In the genomic region with DNA sequence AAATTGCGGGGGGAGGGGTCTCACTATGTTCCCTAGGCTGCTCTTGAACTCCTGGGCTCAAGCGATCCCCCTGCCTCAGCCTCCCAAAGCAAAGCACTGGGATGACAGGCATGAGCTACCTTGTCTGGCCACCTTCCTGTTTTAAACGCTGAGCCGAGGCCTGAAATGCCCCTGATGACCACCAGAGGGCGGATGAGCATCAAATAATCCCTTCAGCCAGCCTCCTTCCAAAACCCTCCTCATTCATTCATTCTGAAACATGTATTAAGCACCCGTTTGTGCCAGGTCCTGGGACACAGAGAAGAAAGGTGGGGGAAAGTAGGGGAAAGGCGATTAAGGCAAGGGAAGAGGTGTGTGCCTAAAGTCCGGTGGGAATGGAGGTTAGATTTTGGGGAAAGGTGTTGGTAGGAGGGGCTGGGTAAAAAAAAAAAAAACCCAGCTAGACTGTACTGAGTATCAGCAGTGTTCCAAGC, we compare ENCODE assay signal across 8 cellular contexts. TPM values are rescaled to one million over a fixed set of nuclear protein-coding genes. Genes with fewer than 3 reads are reported as not detected.
A peak's percentile ranks its signal among the peaks of the same experiment; 100 is the strongest.
DNase-seq lines count a peak whose midpoint lies in the region; ATAC-seq, FAIRE-seq and TF ChIP-seq lines count a peak whose summit lies in the region.

No MANE protein-coding gene starts in this region.

- no peak for ATAC-seq in HepG2
- no peak for ATAC-seq in GM21576 (IDR thresholded peaks at IDR 0.05; ENCODE audit: unreplicated experiment)

- no peak for TF ChIP-seq POLR2A in HepG2 (IDR thresholded peaks at IDR 0.05; ENCODE audit: insufficient read depth in 1 of 2, low read depth in 2 of 2, low read length in 2 of 2)

- under 1% methylated on average over 8 of the region's 8 CpGs for WGBS in HepG2 (ENCODE audit: low lambda C conversion rate)

- H3K4me3 ChIP-seq in BLaER1 (no peak overlapping the region), HEK293 (ENCODE audit: low read depth, low read length) (no peak overlapping the region), HepG2 (replicated peaks in 1 of 3; ENCODE audit: insufficient read depth in 1 of 3, low read depth in 2 of 3, low read length in 3 of 3) (no peak overlapping the region)

- CTCF ChIA-PET in HEK293 (lab: Yijun Ruan, JAX), result interaction anchor here (0.6 to 9.0 kb wide), 48 partner anchors 9 to 1532 kb away, joined by 3 to 231 read pairs (median 4); a partner anchor contains a TSS
- CTCF ChIA-PET in HepG2 (lab: Yijun Ruan, JAX; ENCODE audit: low intra/inter-chr PET ratio, low total read pairs), result interaction anchor here (0.6 to 2.7 kb wide), 8 partner anchors 29 to 99 kb away, joined by 3 to 82 read pairs (median 6); a partner anchor contains a TSS

- H3K4me2 ChIP-seq in BLaER1, result peak overlapping the region; percentile 67
- H3K4me2 ChIP-seq in HepG2 (ENCODE audit: low read depth, low read length), result peak overlapping the region; percentile 56

- DNase-seq in NCI-H524 (lab: John Stamatoyannopoulos, UW) (peak; percentile 65 to 80), cerebellum (ENCODE audit: low spot score) (peak; percentile 87), HepG2 (ENCODE audit: low spot score) (peak; percentile 83)
- DNase-seq in activated CD4-positive, alpha-beta T cell treated with anti-CD3 and anti-CD28 coated beads for 24 hours (ENCODE audit: low read depth in 2 of 2), result peak; percentile 71 to 81
- DNase-seq in stimulated activated CD4-positive, alpha-beta T cell treated with anti-CD3 and anti-CD28 coated beads, TNF-alpha, amount 100 ng/mL, for 4 hours (ENCODE audit: low read depth in 3 of 3), result peak; percentile 63 to 72 (median 68)

- peak; percentile 91 for FAIRE-seq in HepG2 (lab: Jason Lieb, UNC)

- intact Hi-C loops in HepG2 (cut with micrococcal nuclease; ENCODE audit: unreplicated experiment), result loop anchor here (1.0 to 2.0 kb wide), 3 partner anchors 29 to 109 kb away; a partner anchor contains a TSS

- H3K4me1 ChIP-seq in BLaER1 (peaks cover 82% of the 10 kb centered on the region), HEK293 (ENCODE audit: control insufficient read depth, insufficient read depth, low read length) (peaks cover 5% of the 10 kb centered on the region), HepG2 (ENCODE audit: insufficient read depth, low read length) (peaks cover 70% of the 10 kb centered on the region)

- peaks cover 21% of the 10 kb centered on the region; the same call in 1 of the 2 replicates for H4K20me1 ChIP-seq in BLaER1
- no peaks in the 10 kb centered on the region for H4K20me1 ChIP-seq in HepG2 (ENCODE audit: insufficient read depth, low read length)

- H3K9me3 ChIP-seq in BLaER1, result no peaks in the 10 kb centered on the region
- H3K9me3 ChIP-seq in HEK293 (ENCODE audit: control insufficient read depth, insufficient read depth, low read depth, low read length), result no peaks in the 10 kb centered on the region
- H3K9me3 ChIP-seq in HepG2 (ENCODE audit: low read length), result no peaks in the 10 kb centered on the region

- no peak for TF ChIP-seq EP300 in HepG2 (IDR thresholded peaks at IDR 0.05; ENCODE audit: low read depth in 2 of 2, low read length in 2 of 2)
- TF ChIP-seq EP300 in HepG2 (CRISPR knock-in tag; IDR thresholded peaks at IDR 0.05; ENCODE audit: borderline replicate concordance), result no peak

- peak; percentile 87 for TF ChIP-seq RAD21 in HepG2 (CRISPR knock-in tag; IDR thresholded peaks at IDR 0.05)

- no peak overlapping the region for H2AFZ ChIP-seq in HepG2 (ENCODE audit: low read length)

- TF ChIP-seq CTCF in HEK293 (tag by site-specific recombination; IDR thresholded peaks at IDR 0.05) (peak; percentile 73), HepG2 (CRISPR knock-in tag; IDR thresholded peaks at IDR 0.05) (peak; percentile 97)

- H3K79me2 ChIP-seq in HepG2 (ENCODE audit: insufficient read depth, low read length), result no peaks in the 10 kb centered on the region

- in situ Hi-C loops in HepG2 (cut with HindIII; ENCODE audit: extremely low pct_ligation_motif_present, low pct_unique_long_range_greater_than_20kb), result loop anchor here (5.0 kb wide), 1 partner anchor 35 kb away; no protein-coding TSS in a partner anchor

- H3K9ac ChIP-seq in BLaER1, result peak overlapping the region; percentile 29; the same call in 1 of the 2 replicates
- H3K9ac ChIP-seq in HepG2 (ENCODE audit: insufficient read depth, low read depth, low read length), result no peak overlapping the region

- peak overlapping the region; percentile 56; the same call in 1 of the 2 replicates for H3K27ac ChIP-seq in BLaER1
- H3K27ac ChIP-seq in HEK293 (ENCODE audit: extremely low read depth, low read depth, low read length), result no peak overlapping the region
- H3K27ac ChIP-seq in HepG2 (ENCODE audit: extremely low read length, insufficient read depth, low read length), result no peak overlapping the region

- peaks cover 8% of the 10 kb centered on the region for H3K36me3 ChIP-seq in BLaER1
- H3K36me3 ChIP-seq in HEK293 (ENCODE audit: control insufficient read depth in 2 of 2, insufficient read depth in 1 of 2, low read length in 2 of 2), result no peaks in the 10 kb centered on the region
- no peaks in the 10 kb centered on the region for H3K36me3 ChIP-seq in HepG2 (replicated peaks in 1 of 2; ENCODE audit: control insufficient read depth in 1 of 2, insufficient read depth in 2 of 2, low read length in 2 of 2)

- POLR2A ChIA-PET in HEK293 (lab: Yijun Ruan, JAX) (interaction anchor here (0.7 to 2.1 kb wide), 4 partner anchors 9 to 37 kb away, joined by 3 to 29 read pairs (median 4); a partner anchor contains a TSS), HepG2 (lab: Yijun Ruan, JAX) (interaction anchor here (0.6 to 2.2 kb wide), 11 partner anchors 11 to 119 kb away, joined by 3 to 26 read pairs (median 5); a partner anchor contains a TSS)

- no TSS peak for BruUV-seq in HepG2 (replicated peaks; lab: Mats Ljungman, UMichigan)

- no peaks in the 10 kb centered on the region for H3K27me3 ChIP-seq in BLaER1
- H3K27me3 ChIP-seq in HepG2 (ENCODE audit: control insufficient read depth in 1 of 2, insufficient read depth in 2 of 2, low read length in 2 of 2), result peaks cover 0 to 4% of the 10 kb centered on the region in 2 experiments; a peak in 1 of 5 replicates

TF ChIP-seq in HEK293, 187 proteins besides CTCF, POLR2A, EP300 and RAD21 (continues in another document):
- TF ChIP-seq ZNF324 (tag by site-specific recombination; IDR thresholded peaks at IDR 0.05) (no peak), ZNF132 (tag by site-specific recombination; IDR thresholded peaks at IDR 0.05; ENCODE audit: borderline replicate concordance) (no peak), BCL11A (tag by site-specific recombination; IDR thresholded peaks at IDR 0.05; ENCODE audit: low read depth) (no peak), ZNF24 (tag by site-specific recombination; IDR thresholded peaks at IDR 0.05) (peak; percentile 100)
- TF ChIP-seq, protein P1, sequence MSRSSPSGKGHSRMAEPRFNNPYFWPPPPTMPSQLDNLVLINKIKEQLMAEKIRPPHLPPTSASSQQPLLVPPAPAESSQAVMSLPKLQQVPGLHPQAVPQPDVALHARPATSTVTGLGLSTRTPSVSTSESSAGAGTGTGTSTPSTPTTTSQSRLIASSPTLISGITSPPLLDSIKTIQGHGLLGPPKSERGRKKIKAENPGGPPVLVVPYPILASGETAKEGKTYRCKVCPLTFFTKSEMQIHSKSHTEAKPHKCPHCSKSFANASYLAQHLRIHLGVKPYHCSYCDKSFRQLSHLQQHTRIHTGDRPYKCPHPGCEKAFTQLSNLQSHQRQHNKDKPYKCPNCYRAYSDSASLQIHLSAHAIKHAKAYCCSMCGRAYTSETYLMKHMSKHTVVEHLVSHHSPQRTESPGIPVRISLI (tag by site-specific recombination; IDR thresholded peaks at IDR 0.05), result peak; percentile 61; the same call in 1 of the 2 replicates

TF ChIP-seq in HepG2, 621 proteins besides CTCF, POLR2A, EP300 and RAD21 (continues in another document):
- TF ChIP-seq KLF6 (CRISPR knock-in tag; IDR thresholded peaks at IDR 0.05), result no peak
- TF ChIP-seq, protein P2, sequence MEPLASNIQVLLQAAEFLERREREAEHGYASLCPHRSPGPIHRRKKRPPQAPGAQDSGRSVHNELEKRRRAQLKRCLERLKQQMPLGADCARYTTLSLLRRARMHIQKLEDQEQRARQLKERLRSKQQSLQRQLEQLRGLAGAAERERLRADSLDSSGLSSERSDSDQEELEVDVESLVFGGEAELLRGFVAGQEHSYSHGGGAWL (CRISPR knock-in tag; IDR thresholded peaks at IDR 0.05), result no peak

RNA-seq across cellular contexts. Expression of a gene that starts 30.7 kb away (rescaled TPM):
- 478 TPM for total RNA-seq in cerebellum
- 1,086 and 1,212 TPM in 2 replicates for total RNA-seq in HepG2 (2016; rRNA removed; fragmentation: Illumina TruSeq; extraction: Trizol)
- total RNA-seq in HepG2 (2016; cell fraction: cytosol; rRNA removed; fragmentation: Illumina TruSeq; extraction: Trizol; ENCODE audit: low read depth), result 383 and 429 TPM in 2 replicates
- total RNA-seq in HepG2 (2016; cell fraction: insoluble cytoplasmic fraction; rRNA removed; fragmentation: Illumina TruSeq; extraction: Trizol), result 1,123 and 1,183 TPM in 2 replicates
- total RNA-seq in HepG2 (2016; cell fraction: membrane; rRNA removed; fragmentation: Illumina TruSeq; extraction: Trizol), result 561 and 605 TPM in 2 replicates
- 429 and 440 TPM in 2 replicates for total RNA-seq in HepG2 (2016; cell fraction: nucleus; rRNA removed; fragmentation: Illumina TruSeq; extraction: Trizol)
- polyA plus RNA-seq in HepG2 (2011; rRNA removed), result 174 and 190 TPM in 2 replicates
- polyA plus RNA-seq in HepG2 (2011; cell fraction: cytosol; rRNA removed), result 192 and 196 TPM in 2 replicates
- 112 and 149 TPM in 2 replicates for polyA plus RNA-seq in HepG2 (2011; cell fraction: nucleus; rRNA removed)
- 399 and 565 TPM in 2 replicates for polyA plus RNA-seq in HepG2 (2012)
- polyA plus RNA-seq in HepG2 (2016; cell fraction: cytosol; fragmentation: Illumina TruSeq; extraction: Trizol; ENCODE audit: low read depth), result 460 and 492 TPM in 2 replicates
- 2,053 and 2,108 TPM in 2 replicates for polyA plus RNA-seq in HepG2 (2016; cell fraction: insoluble cytoplasmic fraction; fragmentation: Illumina TruSeq; extraction: Trizol; ENCODE audit: low read depth)
- 673 and 705 TPM in 2 replicates for polyA plus RNA-seq in HepG2 (2016; cell fraction: membrane; fragmentation: Illumina TruSeq; extraction: Trizol; ENCODE audit: low read depth)
- 1,089 and 1,130 TPM in 2 replicates for polyA plus RNA-seq in HepG2 (2016; cell fraction: nucleus; fragmentation: Illumina TruSeq; extraction: Trizol; ENCODE audit: insufficient read depth, low read depth)
- polyA minus RNA-seq in HepG2 (2011; rRNA and poly(A)+ RNA removed; ENCODE audit: low replicate concordance), result 146 and 188 TPM in 2 replicates
- polyA minus RNA-seq in HepG2 (2011; cell fraction: cytosol; rRNA and poly(A)+ RNA removed), result 210 and 216 TPM in 2 replicates
- polyA minus RNA-seq in HepG2 (2011; cell fraction: nucleus; rRNA and poly(A)+ RNA removed), result 83.7 and 96.4 TPM in 2 replicates
